8 cellular contexts compared by ENCODE assay signal in genomic region chr13:46598140-46598819, GRCh38. TPM values are rescaled to one million over a fixed set of nuclear protein-coding genes. Genes with fewer than 3 reads are reported as not detected.
DNase-seq lines count a peak whose midpoint lies in the region; ATAC-seq and TF ChIP-seq lines count a peak whose summit lies in the region.

No MANE protein-coding gene starts in this region.

- in situ Hi-C loops in mammary epithelial cell (cut with MboI; ENCODE audit: low sequenced_read_pairs in 2 of 2) = no loop called here
- in situ Hi-C loops in transverse colon (cut with MboI; ENCODE audit: low pct_ligation_motif_present in 1 of 4, low pct_unique_long_range_greater_than_20kb in 1 of 4, low sequenced_read_pairs in 3 of 4) = no loop called here

- WGBS in mammary epithelial cell (ENCODE audit: low coverage, missing lambda C conversion rate) = 98% methylated on average over 6 of the region's 7 CpGs
- 70 to 74% methylated on average over 4 to 7 of the region's 7 CpGs for WGBS in transverse colon (ENCODE audit: low coverage in 1 of 2), 2 donors
- 82 to 83% methylated on average over 7 of the region's 7 CpGs for WGBS in body of pancreas, 2 donors

- H3K9me3 ChIP-seq in breast epithelium (no peaks in the 10 kb centered on the region), mammary epithelial cell (replicated peaks; ENCODE audit: insufficient read depth, low read length) (no peaks in the 10 kb centered on the region), transverse colon (no peaks in the 10 kb centered on the region), body of pancreas (no peaks in the 10 kb centered on the region)

- peak overlapping the region; percentile 39 to 86 for H3K27ac ChIP-seq in breast epithelium
- H3K27ac ChIP-seq in mammary epithelial cell (ENCODE audit: insufficient read depth, low read depth, low read length) = no peak overlapping the region
- H3K27ac ChIP-seq in VCaP = peak overlapping the region; percentile 75
- peak overlapping the region; percentile 16 to 53 (median 45) for H3K27ac ChIP-seq in transverse colon
- H3K27ac ChIP-seq in body of pancreas = peak overlapping the region in 1 of 4 donors; percentile 35

- H3K4me3 ChIP-seq in breast epithelium (no peak overlapping the region), mammary epithelial cell (replicated peaks in 1 of 3; ENCODE audit: insufficient read depth in 1 of 3, low read depth in 2 of 3, low read length in 3 of 3) (no peak overlapping the region), transverse colon (no peak overlapping the region), body of pancreas (no peak overlapping the region)

- no peak for DNase-seq in breast epithelium (ENCODE audit: low spot score in 2 of 2)
- DNase-seq in mammary epithelial cell = no peak
- DNase-seq in transverse colon = no peak
- no peak for DNase-seq in body of pancreas
- DNase-seq in NCI-H146 (lab: John Stamatoyannopoulos, UW) = no peak
- no peak for DNase-seq in NCI-H1092 treated with DMSO at 0.1 percent for 48 hours (lab: John Stamatoyannopoulos, UW)

- intact Hi-C loops in breast epithelium (cut with DNase I; ENCODE audit: low total_unique reads) (no loop called here), mammary epithelial cell (cut with micrococcal nuclease) (no loop called here), transverse colon (cut with DNase I; ENCODE audit: low total_unique reads) (no loop called here), body of pancreas (cut with DNase I) (no loop called here)

- peaks cover 95% of the 10 kb centered on the region for H3K79me2 ChIP-seq in mammary epithelial cell (ENCODE audit: insufficient read depth, low read length)

- no peak overlapping the region for H3K4me2 ChIP-seq in mammary epithelial cell (ENCODE audit: insufficient read depth, low read depth, low read length)

- H3K9ac ChIP-seq in mammary epithelial cell (ENCODE audit: insufficient read depth, low read length) = no peak overlapping the region

- H3K27me3 ChIP-seq in breast epithelium = no peaks in the 10 kb centered on the region
- no peaks in the 10 kb centered on the region for H3K27me3 ChIP-seq in mammary epithelial cell (ENCODE audit: insufficient read depth, low read length)
- H3K27me3 ChIP-seq in transverse colon = no peaks in the 10 kb centered on the region
- no peaks in the 10 kb centered on the region for H3K27me3 ChIP-seq in body of pancreas

- BruUV-seq in mammary epithelial cell (replicated peaks; lab: Mats Ljungman, UMichigan) = no TSS peak

- no peaks in the 10 kb centered on the region for H4K20me1 ChIP-seq in mammary epithelial cell (ENCODE audit: insufficient read depth, low read length)

- TF ChIP-seq EP300 in transverse colon (IDR thresholded peaks at IDR 0.05; ENCODE audit: low read depth) = no peak

- H3K36me3 ChIP-seq in breast epithelium = no peaks in the 10 kb centered on the region
- H3K36me3 ChIP-seq in mammary epithelial cell (ENCODE audit: insufficient read depth, low read length) = no peaks in the 10 kb centered on the region
- no peaks in the 10 kb centered on the region for H3K36me3 ChIP-seq in transverse colon
- no peaks in the 10 kb centered on the region for H3K36me3 ChIP-seq in body of pancreas (replicated peaks in 1 of 2; ENCODE audit: insufficient read depth in 1 of 2, low read depth in 2 of 2)

- CTCF ChIA-PET in mammary epithelial cell (lab: Charles Lee; ENCODE audit: low non-redundant PET) = no interaction called here

- peak; percentile 40 for ATAC-seq in HG03045 (IDR thresholded peaks at IDR 0.05; ENCODE audit: unreplicated experiment)
- no peak for ATAC-seq in body of pancreas

- TF ChIP-seq POLR2A in breast epithelium (IDR thresholded peaks at IDR 0.05) (no peak), transverse colon (IDR thresholded peaks at IDR 0.05) (no peak), body of pancreas (IDR thresholded peaks at IDR 0.05) (no peak)

- peaks cover 3 to 12% of the 10 kb centered on the region in 2 donors for H3K4me1 ChIP-seq in breast epithelium
- H3K4me1 ChIP-seq in mammary epithelial cell (ENCODE audit: insufficient read depth, low read length) = peaks cover 45% of the 10 kb centered on the region
- peaks cover 24 to 94% (median 51%) of the 10 kb centered on the region in 4 donors for H3K4me1 ChIP-seq in transverse colon
- H3K4me1 ChIP-seq in body of pancreas = peaks cover 24% of the 10 kb centered on the region

- dilution Hi-C loops in mammary epithelial cell (cut with HindIII; ENCODE audit: low sequenced_read_pairs) = no loop called here

- TF ChIP-seq CTCF in breast epithelium (IDR thresholded peaks at IDR 0.05) = no peak
- TF ChIP-seq CTCF in mammary epithelial cell (conservative IDR thresholded peaks at IDR 0.05 in 1 of 2, IDR thresholded peaks at IDR 0.05 in 1 of 2; ENCODE audit: extremely low read depth in 1 of 2, insufficient read depth in 1 of 2, low read depth in 1 of 2, low read length in 2 of 2) = no peak
- no peak for TF ChIP-seq CTCF in VCaP (conservative IDR thresholded peaks at IDR 0.05)
- no peak for TF ChIP-seq CTCF in transverse colon (IDR thresholded peaks at IDR 0.05)
- TF ChIP-seq CTCF in body of pancreas (IDR thresholded peaks at IDR 0.05) = no peak

- H2AFZ ChIP-seq in mammary epithelial cell (ENCODE audit: low read depth, low read length) = no peak overlapping the region

RNA-seq across cellular contexts. Expression of gene LRCH1, which starts 45.3 kb away (rescaled TPM):
- 10 to 100 TPM; 17.0 to 40.4 (median 24.6) TPM for total RNA-seq in breast epithelium
- total RNA-seq in mammary epithelial cell = 10 to 100 TPM; 13.2 to 21.2 TPM
- 10.3 TPM for polyA plus RNA-seq in mammary epithelial cell
- 20.1 TPM for polyA minus RNA-seq in mammary epithelial cell
- 10 to 100 TPM in 3 of 4 donors, 1 to 10 TPM in 1; 5.2 to 30.7 (median 17.1) TPM for total RNA-seq in transverse colon
- 1 to 10 TPM; 7.3 to 8.6 TPM for total RNA-seq in body of pancreas
